9 cellular contexts compared by ENCODE assay signal in the genomic region with DNA sequence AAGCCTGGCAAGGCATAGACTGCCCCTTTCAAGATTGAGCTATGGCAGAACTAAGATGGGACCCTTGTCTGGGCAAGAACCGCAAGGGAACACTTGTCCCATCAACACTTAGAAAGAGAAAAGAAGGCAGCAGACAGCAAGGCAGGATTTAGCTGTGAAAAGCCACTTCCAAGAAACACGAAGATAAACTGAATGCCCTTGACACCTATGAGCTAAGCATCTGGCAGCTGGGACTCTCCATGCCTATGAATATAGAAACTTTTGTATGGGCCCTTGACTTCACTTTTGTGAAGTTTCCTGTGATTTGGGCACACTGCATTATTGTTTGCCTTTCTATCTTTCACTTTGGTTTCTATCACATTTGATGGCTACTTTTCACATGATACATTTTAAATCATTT. TPM values are rescaled to one million over a fixed set of nuclear protein-coding genes. Genes with fewer than 3 reads are reported as not detected.
"Had no signal": no experiment of that assay in that cellular context is flagged by ENCODE, and none has a peak within 500 bp of the region (broad histone marks: within the 10 kb centered on the region; RNA-seq: fewer than 3 reads in every experiment).

No MANE protein-coding gene starts in this region.

- ATAC-seq: HepG2, K562 had no signal

- H3K4me2 ChIP-seq: KMS-11 had no signal

- FAIRE-seq: HepG2, HTR-8/SVneo, K562 had no signal

- DNase-seq: IMR-90, KBM-7, KG1 had no signal

- H3K4me3 ChIP-seq: K562 had no signal

- H3K9ac ChIP-seq: KMS-11 had no signal

- H3K27ac ChIP-seq: HL-60, KMS-11 had no signal

RNA-seq across cellular contexts. Expression of a gene that starts 24.9 kb away (rescaled TPM):
- total RNA-seq: HepG2, HT-29, IMR-90 had no signal
- polyA plus RNA-seq: HepG2, IMR-90, K562 had no signal
